19 cellular contexts compared by ENCODE assay signal in the genomic region with DNA sequence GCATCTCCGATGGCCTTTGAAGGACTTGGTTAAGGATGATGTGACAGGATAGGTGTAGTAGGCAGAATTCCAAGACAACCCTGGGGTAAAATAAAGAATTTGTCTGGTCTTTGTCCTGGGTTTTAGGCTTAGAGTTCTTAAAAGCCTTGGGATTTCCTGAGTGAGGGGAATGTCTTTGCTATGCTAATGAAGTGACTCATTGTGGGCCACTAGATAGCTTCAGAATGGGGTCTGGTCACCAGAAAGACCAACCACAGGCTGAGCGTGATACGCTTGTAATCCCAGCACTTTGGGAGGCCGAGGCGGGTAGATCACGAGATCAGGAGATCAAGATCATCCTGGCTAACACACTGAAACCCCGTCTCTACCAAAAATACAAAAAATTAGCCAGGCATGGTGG.
A peak's percentile ranks its signal among the peaks of the same experiment; 100 is the strongest.
DNase-seq lines count a peak whose midpoint lies in the region; ATAC-seq, FAIRE-seq and TF ChIP-seq lines count a peak whose summit lies in the region.
"Had no signal": no experiment of that assay in that cellular context is flagged by ENCODE, and none has a peak within 500 bp of the region (broad histone marks: within the 10 kb centered on the region; RNA-seq: fewer than 3 reads in every experiment).

No MANE protein-coding gene starts in this region.

- H2BK120ac ChIP-seq in mesenchymal stem cell (ENCODE audit: low read depth, low read length), result no peak overlapping the region

- no peak overlapping the region for H4K91ac ChIP-seq in mesenchymal stem cell (ENCODE audit: low read length)

- peaks cover 41% of the 10 kb centered on the region for H3K36me3 Mint-ChIP-seq in GM23338 (ENCODE audit: low read depth)
- H3K36me3 Mint-ChIP-seq: CD8-positive, alpha-beta T cell had no signal

- H3K27me3 Mint-ChIP-seq in GM23338 (ENCODE audit: insufficient read depth, low read depth, poor library complexity), result peaks cover 7% of the 10 kb centered on the region
- H3K27me3 Mint-ChIP-seq: B cell had no signal

- H3K4me1 ChIP-seq in GM23338 (ENCODE audit: insufficient read depth), result no peaks in the 10 kb centered on the region
- no peaks in the 10 kb centered on the region for H3K4me1 ChIP-seq in mesenchymal stem cell (ENCODE audit: control insufficient read depth, insufficient read depth, low read depth, low read length)
- no peaks in the 10 kb centered on the region for H3K4me1 ChIP-seq in GM23248 (ENCODE audit: insufficient read depth)

- no peak overlapping the region for H3K23ac ChIP-seq in mesenchymal stem cell (ENCODE audit: low read length in 2 of 2)

- H3K4me3 Mint-ChIP-seq in GM23338, result no peak overlapping the region
- H3K4me3 Mint-ChIP-seq: B cell; CD8-positive, alpha-beta T cell had no signal

- H2AFZ ChIP-seq in GM23338 (no peak overlapping the region), mesenchymal stem cell (ENCODE audit: low read depth, low read length) (no peak overlapping the region), GM23248 (no peak overlapping the region)

- H3K9me3 Mint-ChIP-seq in GM23338, result peaks cover 46% of the 10 kb centered on the region
- H3K9me3 Mint-ChIP-seq: CD8-positive, alpha-beta T cell had no signal

- no peak overlapping the region for H2BK15ac ChIP-seq in mesenchymal stem cell (ENCODE audit: low read depth, poor library complexity, severe bottlenecking)

- H3K36me3 ChIP-seq in GM23338 (ENCODE audit: insufficient read depth), result 0 out of 2 replicates have a peak, but pooled peaks cover 12% of the 10 kb centered on the region
- no peaks in the 10 kb centered on the region for H3K36me3 ChIP-seq in mesenchymal stem cell (ENCODE audit: control insufficient read depth in 1 of 2, insufficient read depth in 2 of 2, low read depth in 1 of 2, low read length in 2 of 2)
- no peaks in the 10 kb centered on the region for H3K36me3 ChIP-seq in GM23248 (ENCODE audit: low read depth)
- H3K36me3 ChIP-seq: BLaER1 treated with 17β-estradiol and CSF1 and Interleukin-3, amounts not matched to agents 10 nM and 100 nM had no signal

- no peaks in the 10 kb centered on the region for H3K79me1 ChIP-seq in mesenchymal stem cell (replicated peaks; ENCODE audit: low read length, poor library complexity, severe bottlenecking)

- no peak overlapping the region for H3K14ac ChIP-seq in mesenchymal stem cell (ENCODE audit: low read length in 2 of 2)

- H2BK12ac ChIP-seq in mesenchymal stem cell (ENCODE audit: low read length in 2 of 2), result no peak overlapping the region

- no peak overlapping the region for H3K4ac ChIP-seq in mesenchymal stem cell (ENCODE audit: low read depth in 1 of 2, low read length in 2 of 2)

- in situ Hi-C loops in GM23248 (cut with MboI), result no loop called here

- WGBS in mesenchymal stem cell, result 83% methylated on average over 6 of the region's 7 CpGs
- WGBS in GM23248 (ENCODE audit: low coverage in 1 of 2, low lambda C conversion rate in 2 of 2, missing lambda C conversion rate in 2 of 2), 2 experiments, result 29 to 47% methylated on average over 7 of the region's 7 CpGs

- H4K20me1 ChIP-seq in GM23338 (replicated peaks; ENCODE audit: insufficient read depth) (no peaks in the 10 kb centered on the region), GM23248 (ENCODE audit: insufficient read depth) (no peaks in the 10 kb centered on the region)
- H4K20me1 ChIP-seq: BLaER1 treated with 17β-estradiol and CSF1 and Interleukin-3, amounts not matched to agents 10 nM and 100 nM had no signal

- H2BK5ac ChIP-seq in mesenchymal stem cell (ENCODE audit: low read depth, low read length, poor library complexity, severe bottlenecking), result no peak overlapping the region

- H3K4me1 Mint-ChIP-seq in GM23338, result no peaks in the 10 kb centered on the region; the same call in 2 of the 3 replicates
- H3K4me1 Mint-ChIP-seq: B cell had no signal

- H3K27ac ChIP-seq in GM23338 (ENCODE audit: low read depth), result no peak overlapping the region
- H3K27ac ChIP-seq in mesenchymal stem cell (ENCODE audit: low read length, poor library complexity, severe bottlenecking), result no peak overlapping the region
- no peak overlapping the region for H3K27ac ChIP-seq in GM23248
- H3K27ac ChIP-seq: BLaER1 treated with 17β-estradiol and CSF1 and Interleukin-3, amounts not matched to agents 10 nM and 100 nM had no signal

- H3F3A ChIP-seq in GM23338 (replicated peaks; ENCODE audit: low read depth) (no peaks in the 10 kb centered on the region), GM23248 (ENCODE audit: insufficient read depth) (no peaks in the 10 kb centered on the region)

- no peaks in the 10 kb centered on the region for H3K27me3 ChIP-seq in GM23338 (ENCODE audit: insufficient read depth)
- H3K27me3 ChIP-seq in mesenchymal stem cell (ENCODE audit: control insufficient read depth in 1 of 2, insufficient read depth in 1 of 2, low read length in 2 of 2), result no peaks in the 10 kb centered on the region
- no peaks in the 10 kb centered on the region for H3K27me3 ChIP-seq in GM23248 (replicated peaks; ENCODE audit: insufficient read depth)
- H3K27me3 ChIP-seq: BLaER1 treated with 17β-estradiol and CSF1 and Interleukin-3, amounts not matched to agents 10 nM and 100 nM had no signal

- no peak overlapping the region for H2AK5ac ChIP-seq in mesenchymal stem cell (ENCODE audit: low read length, severe bottlenecking)

- ATAC-seq in GM23338, result no peak
- ATAC-seq: CD8-positive, alpha-beta T cell; K562 had no signal

- H3K4me2 ChIP-seq in GM23338 (no peak overlapping the region), mesenchymal stem cell (ENCODE audit: low read length, poor library complexity, severe bottlenecking) (no peak overlapping the region), GM23248 (ENCODE audit: unreplicated experiment) (no peak overlapping the region)
- H3K4me2 ChIP-seq: BLaER1 treated with 17β-estradiol and CSF1 and Interleukin-3, amounts not matched to agents 10 nM and 100 nM had no signal

- no peak overlapping the region for H3K9ac ChIP-seq in mesenchymal stem cell (ENCODE audit: low read length)
- no peak overlapping the region for H3K9ac ChIP-seq in GM23248
- H3K9ac ChIP-seq: BLaER1 treated with 17β-estradiol and CSF1 and Interleukin-3, amounts not matched to agents 10 nM and 100 nM had no signal

- H3K27ac Mint-ChIP-seq in GM23338, result no peak overlapping the region
- H3K27ac Mint-ChIP-seq: B cell; CD8-positive, alpha-beta T cell had no signal

- H4K8ac ChIP-seq in mesenchymal stem cell (ENCODE audit: low read length), result no peak overlapping the region

- FAIRE-seq in D721Med (lab: Jason Lieb, UNC), result no peak
- FAIRE-seq: GM12892, GM18507, HTR-8/SVneo, K562 had no signal

- TF ChIP-seq CTCF in GM23338 (conservative IDR thresholded peaks at IDR 0.05; ENCODE audit: low read depth in 2 of 2), result no peak
- no peak for TF ChIP-seq CTCF in D721Med (IDR thresholded peaks at IDR 0.05; ENCODE audit: insufficient read depth, missing control alignments)

- H3K79me2 ChIP-seq in GM23338 (replicated peaks; ENCODE audit: insufficient read depth) (no peaks in the 10 kb centered on the region), GM23248 (ENCODE audit: insufficient read depth) (no peaks in the 10 kb centered on the region)

- H3K4me3 ChIP-seq in GM23338, result no peak overlapping the region
- no peak overlapping the region for H3K4me3 ChIP-seq in mesenchymal stem cell (ENCODE audit: insufficient read depth in 1 of 2, low read depth in 1 of 2, low read length in 2 of 2)
- H3K4me3 ChIP-seq in GM23248, result no peak overlapping the region
- H3K4me3 ChIP-seq: BLaER1 treated with 17β-estradiol and CSF1 and Interleukin-3, amounts not matched to agents 10 nM and 100 nM; K562 had no signal

- H3K9me2 ChIP-seq in GM23338 (ENCODE audit: insufficient read depth), result peaks cover 4% of the 10 kb centered on the region; the same call in 1 of the 2 replicates
- no peaks in the 10 kb centered on the region for H3K9me2 ChIP-seq in GM23248 (ENCODE audit: insufficient read depth)

- DNase-seq in GM23338 (ENCODE audit: low spot score) (peak; percentile 14), astrocyte of the hippocampus (ENCODE audit: low read depth, low spot score) (peak; percentile 79), iPS DF 4.7 (ENCODE audit: extremely low read depth, low spot score) (peak; percentile 22), mesenchymal stem cell (no peak), D721Med (ENCODE audit: insufficient read length, low spot score) (no peak), GM23248 (no peak), T-helper 9 cell (no peak)
- DNase-seq: 8988T; Calu3; CD8-positive, alpha-beta T cell; GDM1; HCEC 1CT; IMR-90 had no signal

- H3K9me3 ChIP-seq in mesenchymal stem cell (ENCODE audit: control insufficient read depth, low read length), result no peaks in the 10 kb centered on the region
- no peaks in the 10 kb centered on the region for H3K9me3 ChIP-seq in GM23248 (ENCODE audit: low read depth)

- H3K18ac ChIP-seq in mesenchymal stem cell (ENCODE audit: low read depth in 1 of 2, low read length in 2 of 2), result no peak overlapping the region

TF ChIP-seq in GM23338, 12 proteins besides CTCF, POLR2A, EP300 and RAD21:
- TF ChIP-seq STAT1 (IDR thresholded peaks at IDR 0.05; ENCODE audit: unreplicated experiment) (no peak), CREB1 (CRISPR knock-in tag; IDR thresholded peaks at IDR 0.05; ENCODE audit: low read depth) (no peak), EZH2 (IDR thresholded peaks at IDR 0.05; ENCODE audit: low read depth, unreplicated experiment) (no peak), ZNF114 (CRISPR knock-in tag; IDR thresholded peaks at IDR 0.05) (no peak), POLR2AphosphoS5 (IDR thresholded peaks at IDR 0.05; ENCODE audit: low read depth) (no peak)

Comparison
In these comparisons a context has a peak if more than half of its experiments do, and no peak if none do; other contexts are left out.
1. DNase-seq: peak in GM23338 (single experiment), astrocyte of the hippocampus (single experiment) and iPS DF 4.7 (single experiment); none in mesenchymal stem cell (single experiment), D721Med (single experiment), GM23248 (single experiment) and T-helper 9 cell (single experiment).